Comparison of ENCODE assay signal across 15 cellular contexts in the genomic region with DNA sequence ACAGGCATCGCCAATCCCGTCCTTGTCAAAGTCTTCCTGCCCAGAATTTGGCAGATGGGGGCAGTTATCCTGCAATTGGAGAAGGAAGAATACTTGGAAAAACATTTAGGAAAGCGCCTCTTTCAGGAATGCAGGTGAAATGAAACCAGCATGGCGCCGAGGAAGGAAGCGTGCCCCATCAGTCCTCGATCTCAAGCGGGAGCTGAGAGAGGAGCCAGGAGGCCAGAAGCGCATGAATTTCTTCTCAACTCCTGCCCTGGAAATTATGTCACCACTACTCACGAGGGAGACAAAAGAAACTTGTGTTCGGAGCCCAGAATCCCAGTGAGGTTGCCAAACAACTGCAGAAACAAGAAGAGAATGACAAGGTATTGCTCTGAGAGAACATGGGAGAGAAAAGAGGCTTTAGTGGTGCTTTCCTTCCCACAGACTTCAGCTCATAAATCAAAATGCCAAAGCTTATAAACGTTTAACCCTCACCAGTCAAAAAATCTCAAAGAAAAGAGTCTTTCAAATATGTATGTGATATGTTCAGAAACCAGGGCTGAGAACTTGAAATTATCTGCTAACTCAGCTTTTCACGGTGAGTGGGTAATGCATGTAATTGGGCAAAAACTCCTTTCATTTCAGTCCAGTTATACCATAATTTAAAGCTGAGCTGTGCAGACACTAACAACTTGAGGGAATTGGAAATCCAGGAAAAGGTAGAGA. TPM values are rescaled to one million over a fixed set of nuclear protein-coding genes. Genes with fewer than 3 reads are reported as not detected.
DNase-seq lines count a peak whose midpoint lies in the region; ATAC-seq and TF ChIP-seq lines count a peak whose summit lies in the region.
"Had no signal": no experiment of that assay in that cellular context is flagged by ENCODE, and none has a peak within 500 bp of the region (broad histone marks: within the 10 kb centered on the region; RNA-seq: fewer than 3 reads in every experiment).

No MANE protein-coding gene starts in this region.

- no peak overlapping the region for H3K4me3 ChIP-seq in GM23248
- no peak overlapping the region for H3K4me3 ChIP-seq in cardiac fibroblast (replicated peaks in 1 of 2; ENCODE audit: low read depth in 2 of 2, low read length in 2 of 2)
- H3K4me3 ChIP-seq in right atrium auricular region: no peak overlapping the region
- H3K4me3 ChIP-seq: right lobe of liver, SK-N-MC had no signal

- no peaks in the 10 kb centered on the region for H4K20me1 ChIP-seq in GM23248 (ENCODE audit: insufficient read depth)

- H3K27me3 ChIP-seq in GM23248 (replicated peaks; ENCODE audit: insufficient read depth) (no peaks in the 10 kb centered on the region), right atrium auricular region (no peaks in the 10 kb centered on the region)
- H3K27me3 ChIP-seq: right lobe of liver had no signal

- in situ Hi-C loops in GM23248 (cut with MboI): no loop called here

- peaks cover 3% of the 10 kb centered on the region; the same call in 1 of the 2 replicates for H3F3A ChIP-seq in GM23248 (ENCODE audit: insufficient read depth)

- no peak overlapping the region for H2AFZ ChIP-seq in GM23248

- no peaks in the 10 kb centered on the region for H3K9me2 ChIP-seq in GM23248 (ENCODE audit: insufficient read depth)

- DNase-seq in GM23248 (peak; percentile 37), cardiac fibroblast (ENCODE audit: low read depth in 2 of 2) (peak; percentile 50 to 54), right atrium auricular region (ENCODE audit: low spot score) (peak; percentile 70), pons (ENCODE audit: low spot score) (peak; percentile 92), DMS53 (lab: John Stamatoyannopoulos, UW) (no peak), erythroblast (lab: John Stamatoyannopoulos, UW) (no peak), UCSD-AML1 (lab: John Stamatoyannopoulos, UW; ENCODE audit: unreplicated experiment) (no peak)
- DNase-seq: Caco-2; naive thymus-derived CD4-positive, alpha-beta T cell; NCI-H1417; stimulated activated CD4-positive, alpha-beta T cell treated with anti-CD3 and anti-CD28 coated beads, Interleukin-4, amount 100 ng/mL, for 24 hours had no signal

- no peaks in the 10 kb centered on the region for H3K4me1 ChIP-seq in GM23248 (ENCODE audit: insufficient read depth)
- no peaks in the 10 kb centered on the region for H3K4me1 ChIP-seq in right atrium auricular region
- H3K4me1 ChIP-seq: Caco-2, right lobe of liver had no signal

- H3K36me3 ChIP-seq in GM23248 (ENCODE audit: low read depth) (peaks cover 44% of the 10 kb centered on the region), right atrium auricular region (peaks cover 27% of the 10 kb centered on the region)
- H3K36me3 ChIP-seq: right lobe of liver had no signal

- 61 to 65% methylated on average over 13 of the region's 13 CpGs for WGBS in GM23248 (ENCODE audit: low coverage in 1 of 2, low lambda C conversion rate in 2 of 2, missing lambda C conversion rate in 2 of 2), 2 experiments

- TF ChIP-seq CTCF in cardiac fibroblast (IDR thresholded peaks at IDR 0.05; ENCODE audit: low read depth, low read length): no peak
- TF ChIP-seq CTCF in right atrium auricular region (IDR thresholded peaks at IDR 0.05): no peak

- H3K9ac ChIP-seq in GM23248: no peak overlapping the region

- no peak for TF ChIP-seq POLR2A in erythroblast (IDR thresholded peaks at IDR 0.05; ENCODE audit: low read length)

- H3K4me2 ChIP-seq in GM23248 (ENCODE audit: unreplicated experiment): no peak overlapping the region

- ATAC-seq in activated CD4-positive, CD25-positive, alpha-beta regulatory T cell treated with anti-CD3 and anti-CD28 coated beads, Interleukin-2, amount 50 U/mL, for 24 hours: no peak
- ATAC-seq: naive thymus-derived CD4-positive, alpha-beta T cell; right lobe of liver had no signal

- H3K79me2 ChIP-seq in GM23248 (ENCODE audit: insufficient read depth): no peaks in the 10 kb centered on the region

- no peak overlapping the region for H3K27ac ChIP-seq in GM23248
- H3K27ac ChIP-seq in right atrium auricular region: peak overlapping the region in 1 of 2 donors; percentile 35
- H3K27ac ChIP-seq: right lobe of liver, SK-N-MC had no signal

- H3K9me3 ChIP-seq in GM23248 (ENCODE audit: low read depth): no peaks in the 10 kb centered on the region
- H3K9me3 ChIP-seq in right atrium auricular region: no peaks in the 10 kb centered on the region
- H3K9me3 ChIP-seq: right lobe of liver had no signal

RNA-seq across cellular contexts. Expression of gene THBS2, which starts 23.9 kb away (rescaled TPM):
- total RNA-seq in GM23248 (2014; rRNA removed; shearing (Covaris generic)): 124 and 137 TPM in 2 replicates
- polyA plus RNA-seq in GM23248 (2016; fragmentation: Nextera tagmentation; extraction: Ambion mirVana): 76.4 and 77.8 TPM in 2 replicates
- 10 to 100 TPM; 16.2 to 24.5 TPM for total RNA-seq in right atrium auricular region
- total RNA-seq: naive thymus-derived CD4-positive, alpha-beta T cell; NCI-H460 had no signal

Comparison
In these comparisons a context has a peak if more than half of its experiments do, and no peak if none do; other contexts are left out.
1. DNase-seq: peak in GM23248 (single experiment), cardiac fibroblast (2 of 2), right atrium auricular region (single experiment) and pons (single experiment); none in DMS53 (single experiment), erythroblast (0 of 2) and UCSD-AML1 (single experiment).